26 cellular contexts compared by ENCODE assay signal in genomic region chr6:45990162-45990561, GRCh38. TPM values are rescaled to one million over a fixed set of nuclear protein-coding genes. Genes with fewer than 3 reads are reported as not detected.
A peak's percentile ranks its signal among the peaks of the same experiment; 100 is the strongest.
DNase-seq lines count a peak whose midpoint lies in the region; ATAC-seq and TF ChIP-seq lines count a peak whose summit lies in the region.
"Had no signal": no experiment of that assay in that cellular context is flagged by ENCODE, and none has a peak within 500 bp of the region (broad histone marks: within the 10 kb centered on the region; RNA-seq: fewer than 3 reads in every experiment).

No MANE protein-coding gene starts in this region.

- H3K9ac ChIP-seq in KMS-11 = no peak overlapping the region
- H3K9ac ChIP-seq in trophoblast cell (ENCODE audit: low read length) = no peak overlapping the region
- H3K9ac ChIP-seq: neural progenitor cell had no signal

- DNase-seq in GM12864 (ENCODE audit: low read depth) (peak; percentile 5), SKM-1 treated with dmso at 0.1 percent for 144 hours (lab: John Stamatoyannopoulos, UW; ENCODE audit: unreplicated experiment) (no peak), trophoblast cell (no peak), pons (ENCODE audit: low spot score) (no peak)
- DNase-seq in stimulated activated CD4-positive, alpha-beta T cell treated with anti-CD3 and anti-CD28 coated beads, Interleukin-15, amount 100 ng/mL, for 24 hours = no peak
- DNase-seq: body of pancreas; CD4-positive, alpha-beta T cell; DMS53; endodermal cell; KBM-7; left lung; mucosa of descending colon; MV-4-11; NCI-H187; NCI-H345; NK-92 treated with Interleukin-12 subunit alpha and Interleukin-12 subunit beta, amount 100 ng/mL, for 24 hours; Peyer's patch; stimulated activated CD4-positive, alpha-beta T cell treated with anti-CD3 and anti-CD28 coated beads, Interleukin-4, amount 100 ng/mL, for 24 hours; testis had no signal

- ATAC-seq in GM18870 (IDR thresholded peaks at IDR 0.05; ENCODE audit: unreplicated experiment) (peak; percentile 65), HG02588 (IDR thresholded peaks at IDR 0.05; ENCODE audit: unreplicated experiment) (peak; percentile 65)
- ATAC-seq: body of pancreas, left lung, mucosa of descending colon had no signal

- TF ChIP-seq CTCF in GM12864 (IDR thresholded peaks at IDR 0.05; ENCODE audit: low read depth, low read length, missing control alignments) = no peak
- TF ChIP-seq CTCF in KMS-11 (conservative IDR thresholded peaks at IDR 0.05; ENCODE audit: low read depth, low read length) = no peak

- no peaks in the 10 kb centered on the region for H3K27me3 ChIP-seq in KMS-11 (ENCODE audit: insufficient read depth, low read depth)
- H3K27me3 ChIP-seq in trophoblast cell (ENCODE audit: insufficient read depth, low read length) = no peaks in the 10 kb centered on the region
- H3K27me3 ChIP-seq: body of pancreas, left lung, neural progenitor cell, Peyer's patch, testis had no signal

- no CpG with 5 or more reads among the region's 1 CpG for WGBS in trophoblast cell (ENCODE audit: extremely low coverage, insufficient coverage, insufficient read length)

- H3K27ac ChIP-seq in KMS-11 = peak overlapping the region; percentile 3; the same call in 1 of the 2 replicates
- no peak overlapping the region for H3K27ac ChIP-seq in trophoblast cell (ENCODE audit: low read depth, low read length)
- H3K27ac ChIP-seq: body of pancreas, left lung, neural progenitor cell, Peyer's patch, SK-N-MC, testis had no signal

- no peaks in the 10 kb centered on the region for H3K79me1 ChIP-seq in trophoblast cell (ENCODE audit: low read length)

- no peak overlapping the region for H2BK5ac ChIP-seq in trophoblast cell (ENCODE audit: low read depth, low read length, poor library complexity)

- H3K79me2 ChIP-seq in KMS-11 (ENCODE audit: insufficient read depth, low read depth) (no peaks in the 10 kb centered on the region), trophoblast cell (ENCODE audit: control insufficient read depth, insufficient read depth, low read length, poor library complexity) (no peaks in the 10 kb centered on the region)

- H3K4me3 ChIP-seq in GM12864 (ENCODE audit: low read depth, low read length) = no peak overlapping the region
- no peak overlapping the region for H3K4me3 ChIP-seq in KMS-11 (IDR thresholded peaks at IDR 0.05; ENCODE audit: insufficient read depth, low read depth, low read length)
- H3K4me3 ChIP-seq in trophoblast cell (ENCODE audit: low read depth, low read length) = no peak overlapping the region
- H3K4me3 ChIP-seq: body of pancreas, left lung, mucosa of descending colon, neural progenitor cell, Peyer's patch, SK-N-MC, smooth muscle cell, testis had no signal

- H2AFZ ChIP-seq in KMS-11 (ENCODE audit: low read depth) (no peak overlapping the region), trophoblast cell (ENCODE audit: insufficient read depth, low read length, poor library complexity) (no peak overlapping the region)
- H2AFZ ChIP-seq: neural progenitor cell had no signal

- no peak overlapping the region for H4K8ac ChIP-seq in trophoblast cell (ENCODE audit: low read depth, low read length)

- H3K4ac ChIP-seq in trophoblast cell (ENCODE audit: low read depth, low read length) = no peak overlapping the region

- H4K12ac ChIP-seq in trophoblast cell (ENCODE audit: low read depth, low read length) = no peak overlapping the region

- H3K18ac ChIP-seq in trophoblast cell (ENCODE audit: low read length) = no peak overlapping the region

- H3K36me3 ChIP-seq in KMS-11 (ENCODE audit: insufficient read depth) (no peaks in the 10 kb centered on the region), trophoblast cell (ENCODE audit: control insufficient read depth in 1 of 2, insufficient read depth in 2 of 2, low read length in 2 of 2) (no peaks in the 10 kb centered on the region)
- H3K36me3 ChIP-seq: left lung, neural progenitor cell, Peyer's patch had no signal

- H3K14ac ChIP-seq in trophoblast cell (ENCODE audit: low read length) = no peak overlapping the region

- H2BK12ac ChIP-seq in trophoblast cell (ENCODE audit: low read length) = no peak overlapping the region

- no peaks in the 10 kb centered on the region for H4K20me1 ChIP-seq in KMS-11 (ENCODE audit: insufficient read depth)

- H4K91ac ChIP-seq in trophoblast cell (ENCODE audit: low read depth, low read length) = no peak overlapping the region

- no peak overlapping the region for H2BK120ac ChIP-seq in trophoblast cell (ENCODE audit: insufficient read depth, low read length, poor library complexity)

- no peak overlapping the region for H2AK5ac ChIP-seq in trophoblast cell (ENCODE audit: low read length)

- H3K9me3 ChIP-seq in trophoblast cell (ENCODE audit: insufficient read depth, low read depth, low read length) = no peaks in the 10 kb centered on the region
- H3K9me3 ChIP-seq: body of pancreas, left lung, mucosa of descending colon, Peyer's patch, testis had no signal

- H3K4me2 ChIP-seq in KMS-11 (peak overlapping the region; percentile 63; the same call in 1 of the 2 replicates), trophoblast cell (ENCODE audit: low read length) (no peak overlapping the region)
- H3K4me2 ChIP-seq: neural progenitor cell, smooth muscle cell had no signal

- H3K4me1 ChIP-seq in KMS-11 (ENCODE audit: low read depth, poor library complexity, severe bottlenecking) (peaks cover 39% of the 10 kb centered on the region), trophoblast cell (ENCODE audit: control insufficient read depth in 1 of 2, insufficient read depth in 2 of 2, low read length in 2 of 2) (peaks cover 2 to 7% of the 10 kb centered on the region in 2 experiments)
- H3K4me1 ChIP-seq: body of pancreas, left lung, testis had no signal

- H3K23ac ChIP-seq in trophoblast cell (ENCODE audit: low read length) = no peak overlapping the region

RNA-seq across cellular contexts. Expression of gene CLIC5, which starts 25.5 kb away (rescaled TPM):
- polyA plus RNA-seq in trophoblast cell (2013) = 4.7 and 5.5 TPM in 2 replicates
- polyA plus RNA-seq: AG04450 had no signal
